In the genomic region with DNA sequence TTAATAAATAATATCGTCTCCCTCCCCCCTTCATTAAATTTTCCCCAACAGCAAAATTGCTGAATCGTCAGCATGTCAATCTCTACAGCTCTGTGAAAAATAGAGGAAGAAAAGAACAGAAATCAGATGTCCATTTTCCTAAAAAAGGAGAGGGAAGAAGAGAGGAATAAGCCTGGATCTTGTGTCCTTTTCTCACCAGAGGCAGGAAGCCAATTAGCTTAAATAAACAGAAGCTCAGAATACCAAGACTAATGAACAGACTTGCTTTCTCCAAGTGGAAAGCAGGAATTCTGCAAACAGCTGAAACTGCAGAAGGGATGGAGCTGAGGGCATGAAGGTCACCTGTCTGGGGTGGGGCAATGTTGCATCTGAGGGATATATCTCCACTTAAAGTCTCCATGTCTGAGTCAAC, we compare ENCODE assay signal across 14 cellular contexts.
DNase-seq lines count a peak whose midpoint lies in the region; ATAC-seq and TF ChIP-seq lines count a peak whose summit lies in the region.
"Had no signal": no experiment of that assay in that cellular context is flagged by ENCODE, and none has a peak within 500 bp of the region (broad histone marks: within the 10 kb centered on the region; RNA-seq: fewer than 3 reads in every experiment).

No MANE protein-coding gene starts in this region.

- H3K27me3 Mint-ChIP-seq in nephron progenitor cell (ENCODE audit: low read depth, poor library complexity) = no peaks in the 10 kb centered on the region
- no peaks in the 10 kb centered on the region for H3K27me3 Mint-ChIP-seq in activated naive CD8-positive, alpha-beta T cell treated with anti-CD3 and anti-CD28 coated beads, Interleukin-2, amount 50 U/mL, for 24 hours
- H3K27me3 Mint-ChIP-seq: activated CD4-positive, alpha-beta T cell treated with anti-CD3 and anti-CD28 coated beads for 36 hours; activated T-cell treated with anti-CD3 and anti-CD28 coated beads, Interleukin-2, amount 50 U/mL, for 24 hours had no signal

- H3K27me3 ChIP-seq in hepatocyte = no peaks in the 10 kb centered on the region
- no peaks in the 10 kb centered on the region for H3K27me3 ChIP-seq in esophagus squamous epithelium

- no peak for ATAC-seq in activated naive CD8-positive, alpha-beta T cell treated with anti-CD3 and anti-CD28 coated beads, Interleukin-2, amount 50 U/mL, for 24 hours
- ATAC-seq in GM18519 (IDR thresholded peaks at IDR 0.05; ENCODE audit: low FRiP score, unreplicated experiment) = no peak
- ATAC-seq: activated CD4-positive, alpha-beta T cell treated with anti-CD3 and anti-CD28 coated beads for 36 hours had no signal

- peaks cover 20% of the 10 kb centered on the region for H3K9me3 Mint-ChIP-seq in nephron progenitor cell
- H3K9me3 Mint-ChIP-seq in activated naive CD8-positive, alpha-beta T cell treated with anti-CD3 and anti-CD28 coated beads, Interleukin-2, amount 50 U/mL, for 24 hours = peaks cover 10% of the 10 kb centered on the region
- H3K9me3 Mint-ChIP-seq: activated T-cell treated with anti-CD3 and anti-CD28 coated beads, Interleukin-2, amount 50 U/mL, for 24 hours had no signal

- no peaks in the 10 kb centered on the region for H3K9me2 ChIP-seq in hepatocyte (replicated peaks; ENCODE audit: insufficient read depth)

- peak overlapping the region; percentile 71 for H3K4me2 ChIP-seq in hepatocyte

- H3K36me3 Mint-ChIP-seq in nephron progenitor cell (ENCODE audit: low read depth) = peaks cover 5% of the 10 kb centered on the region
- no peaks in the 10 kb centered on the region for H3K36me3 Mint-ChIP-seq in activated naive CD8-positive, alpha-beta T cell treated with anti-CD3 and anti-CD28 coated beads, Interleukin-2, amount 50 U/mL, for 24 hours (ENCODE audit: low read depth)

- H3K27ac ChIP-seq in hepatocyte (peak overlapping the region; percentile 84), esophagus squamous epithelium (no peak overlapping the region)

- no peak for TF ChIP-seq POLR2A in esophagus squamous epithelium (IDR thresholded peaks at IDR 0.05)

- H3K4me1 Mint-ChIP-seq in nephron progenitor cell = peaks cover 42% of the 10 kb centered on the region
- no peaks in the 10 kb centered on the region for H3K4me1 Mint-ChIP-seq in activated naive CD8-positive, alpha-beta T cell treated with anti-CD3 and anti-CD28 coated beads, Interleukin-2, amount 50 U/mL, for 24 hours
- H3K4me1 Mint-ChIP-seq: activated CD4-positive, alpha-beta T cell treated with anti-CD3 and anti-CD28 coated beads for 36 hours had no signal

- WGBS in hepatocyte (ENCODE audit: low lambda C conversion rate, missing lambda C conversion rate) = 52% methylated on average over 2 of the region's 2 CpGs
- 40 to 42% methylated on average over 2 of the region's 2 CpGs for WGBS in esophagus squamous epithelium, 2 donors

- peak overlapping the region; percentile 98 for H3K27ac Mint-ChIP-seq in nephron progenitor cell
- no peak overlapping the region for H3K27ac Mint-ChIP-seq in activated naive CD8-positive, alpha-beta T cell treated with anti-CD3 and anti-CD28 coated beads, Interleukin-2, amount 50 U/mL, for 24 hours
- H3K27ac Mint-ChIP-seq: activated CD4-positive, alpha-beta T cell treated with anti-CD3 and anti-CD28 coated beads for 36 hours; activated T-cell treated with anti-CD3 and anti-CD28 coated beads, Interleukin-2, amount 50 U/mL, for 24 hours had no signal

- H3K4me3 Mint-ChIP-seq in nephron progenitor cell = peak overlapping the region; percentile 67
- no peak overlapping the region for H3K4me3 Mint-ChIP-seq in activated naive CD8-positive, alpha-beta T cell treated with anti-CD3 and anti-CD28 coated beads, Interleukin-2, amount 50 U/mL, for 24 hours
- H3K4me3 Mint-ChIP-seq: activated CD4-positive, alpha-beta T cell treated with anti-CD3 and anti-CD28 coated beads for 36 hours; activated T-cell treated with anti-CD3 and anti-CD28 coated beads, Interleukin-2, amount 50 U/mL, for 24 hours had no signal

- no peaks in the 10 kb centered on the region for H4K20me1 ChIP-seq in hepatocyte (ENCODE audit: insufficient read depth, poor library complexity, severe bottlenecking)

- no peak overlapping the region for H2AFZ ChIP-seq in hepatocyte

- no peaks in the 10 kb centered on the region for H3K79me2 ChIP-seq in hepatocyte

- TF ChIP-seq CTCF in hepatocyte (IDR thresholded peaks at IDR 0.05; ENCODE audit: poor library complexity) (no peak), nephron progenitor cell (IDR thresholded peaks at IDR 0.05) (no peak), esophagus squamous epithelium (IDR thresholded peaks at IDR 0.05) (no peak)

- intact Hi-C loops in esophagus squamous epithelium (cut with DNase I) = no loop called here

- H3K36me3 ChIP-seq in hepatocyte (replicated peaks; ENCODE audit: insufficient read depth, low read depth) = no peaks in the 10 kb centered on the region
- H3K36me3 ChIP-seq in esophagus squamous epithelium = no peaks in the 10 kb centered on the region

- no peak overlapping the region for H3K4me3 ChIP-seq in hepatocyte
- no peak overlapping the region for H3K4me3 ChIP-seq in esophagus squamous epithelium

- H3K4me1 ChIP-seq in hepatocyte (ENCODE audit: insufficient read depth) (peaks cover 4% of the 10 kb centered on the region), esophagus squamous epithelium (no peaks in the 10 kb centered on the region)

- no peaks in the 10 kb centered on the region for H3K9me3 ChIP-seq in hepatocyte (ENCODE audit: low read depth)
- H3K9me3 ChIP-seq in esophagus squamous epithelium = peaks cover 0 to 9% (median 0%) of the 10 kb centered on the region in 3 donors

- DNase-seq in DMS53 treated with DMSO at 0.1 percent for 48 hours (lab: John Stamatoyannopoulos, UW; ENCODE audit: unreplicated experiment) = peak; percentile 29
- peak; percentile 75 for DNase-seq in NCI-H69 (lab: John Stamatoyannopoulos, UW)
- peak; percentile 28 for DNase-seq in hepatocyte (ENCODE audit: low spot score)
- no peak for DNase-seq in nephron progenitor cell
- no peak for DNase-seq in NCI-H510A (lab: John Stamatoyannopoulos, UW)
- DNase-seq in esophagus squamous epithelium (lab: John Stamatoyannopoulos, UW) = no peak
- no peak for DNase-seq in activated naive CD8-positive, alpha-beta T cell treated with anti-CD3 and anti-CD28 coated beads, Interleukin-2, amount 50 U/mL, for 24 hours
- DNase-seq: activated CD4-positive, alpha-beta T cell treated with anti-CD3 and anti-CD28 coated beads for 36 hours; activated T-cell treated with anti-CD3 and anti-CD28 coated beads, Interleukin-2, amount 50 U/mL, for 24 hours; cortex of kidney; DMS79; KG1; T-helper 2 cell had no signal

Comparison
In these comparisons a context has a peak if more than half of its experiments do, and no peak if none do; other contexts are left out.
1. DNase-seq: peak in DMS53 treated with DMSO at 0.1 percent for 48 hours (single experiment), NCI-H69 (single experiment) and hepatocyte (single experiment); none in nephron progenitor cell (single experiment), NCI-H510A (single experiment), esophagus squamous epithelium (single experiment) and activated naive CD8-positive, alpha-beta T cell treated with anti-CD3 and anti-CD28 coated beads, Interleukin-2, amount 50 U/mL, for 24 hours (single experiment).